In the genomic region with DNA sequence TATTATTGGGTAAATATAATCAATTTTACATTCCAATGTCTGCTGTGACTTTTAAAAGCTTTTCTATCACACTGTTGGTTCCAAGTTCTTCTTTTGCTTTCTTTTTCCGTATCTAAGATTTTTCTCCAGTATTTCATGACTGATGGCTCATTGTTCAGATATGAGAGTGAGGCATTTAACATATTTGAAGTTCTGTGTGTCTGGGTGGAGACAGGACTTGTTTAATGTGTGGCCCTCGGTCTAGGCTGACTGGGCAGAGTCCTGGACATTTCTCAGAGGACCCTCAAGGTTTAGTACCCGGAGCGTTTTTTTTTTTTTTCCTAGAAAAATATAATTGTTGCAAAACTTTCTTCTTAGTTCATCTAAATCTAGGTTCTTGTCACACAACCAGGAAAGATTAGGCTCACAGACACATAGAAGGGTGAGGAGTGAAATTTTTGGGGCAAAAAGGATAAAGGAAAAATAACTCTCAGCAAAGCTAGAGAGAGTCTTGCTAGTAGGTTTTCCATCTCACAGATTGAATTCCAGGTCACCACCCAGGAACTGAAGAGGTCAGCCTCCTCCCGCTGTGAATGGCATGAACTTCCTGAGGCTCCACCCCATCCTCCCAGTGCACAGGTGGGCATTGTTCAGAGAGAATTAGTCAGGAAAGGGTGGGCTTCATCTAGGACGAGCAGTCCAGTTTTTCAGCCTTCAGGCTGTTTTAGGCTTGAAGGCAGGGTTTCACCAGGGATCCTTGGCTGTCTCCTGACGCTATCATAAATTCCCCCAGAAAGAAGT, we compare ENCODE assay signal across 27 cellular contexts.
DNase-seq lines count a peak whose midpoint lies in the region; ATAC-seq lines count a peak whose summit lies in the region.
"Had no signal": no experiment of that assay in that cellular context is flagged by ENCODE, and none has a peak within 500 bp of the region (broad histone marks: within the 10 kb centered on the region; RNA-seq: fewer than 3 reads in every experiment).

No MANE protein-coding gene starts in this region.

- H3K27me3 ChIP-seq in ACC112 (ENCODE audit: insufficient read depth, low read length) = no peaks in the 10 kb centered on the region
- no peaks in the 10 kb centered on the region for H3K27me3 ChIP-seq in SJCRH30
- H3K27me3 ChIP-seq: BLaER1 treated with 17β-estradiol and CSF1 and Interleukin-3, amounts not matched to agents 10 nM and 100 nM; body of pancreas; esophagus muscularis mucosa; gastrocnemius medialis; thyroid gland had no signal

- H3K36me3 ChIP-seq in ACC112 (ENCODE audit: insufficient read depth, low read length) (no peaks in the 10 kb centered on the region), SJCRH30 (no peaks in the 10 kb centered on the region)
- H3K36me3 ChIP-seq: BLaER1 treated with 17β-estradiol and CSF1 and Interleukin-3, amounts not matched to agents 10 nM and 100 nM; esophagus muscularis mucosa; gastrocnemius medialis; prostate gland; thyroid gland; WERI-Rb-1 had no signal

- peak overlapping the region; percentile 89 for H2AFZ ChIP-seq in ACC112 (ENCODE audit: low read length, unreplicated experiment)

- DNase-seq in HT1080 (ENCODE audit: low read depth) = peak; percentile 41
- peak; percentile 33 for DNase-seq in astrocyte of the hippocampus (ENCODE audit: low read depth, low spot score)
- DNase-seq in kidney tubule cell (ENCODE audit: low spot score) = peak; percentile 35
- DNase-seq in SJCRH30 = no peak
- DNase-seq in NCI-H1694 (lab: John Stamatoyannopoulos, UW) = no peak
- no peak for DNase-seq in mucosa of gallbladder (ENCODE audit: low spot score)
- DNase-seq: activated CD4-positive, alpha-beta T cell treated with anti-CD3 and anti-CD28 coated beads, Interleukin-2, amount 50 U/mL, for 4 hours; body of pancreas; Calu3; effector memory CD8-positive, alpha-beta T cell; gastrocnemius medialis; hippocampal formation; IMR-90; NCI-H1105 treated with DMSO at 0.1 percent for 48 hours; NCI-H2029 treated with DMSO at 0.1 percent for 48 hours; NCI-H2227 treated with DMSO at 0.1 percent for 48 hours; RPMI8226; stimulated activated CD4-positive, alpha-beta T cell treated with anti-CD3 and anti-CD28 coated beads, Interleukin-15, amount 100 ng/mL, for 24 hours; stimulated activated naive CD8-positive, alpha-beta T cell treated with anti-CD3 and anti-CD28 coated beads, Interleukin-15, amount 100 ng/mL, for 72 hours; thyroid gland; WERI-Rb-1 had no signal

- H3K27ac ChIP-seq in ACC112 (ENCODE audit: low read depth, low read length) (peak overlapping the region; percentile 51), SJCRH30 (no peak overlapping the region)
- H3K27ac ChIP-seq: BLaER1 treated with 17β-estradiol and CSF1 and Interleukin-3, amounts not matched to agents 10 nM and 100 nM; body of pancreas; esophagus muscularis mucosa; gastrocnemius medialis; prostate gland; SK-N-MC; thyroid gland; WERI-Rb-1 had no signal

- no peak for ATAC-seq in GM18511 (IDR thresholded peaks at IDR 0.05; ENCODE audit: unreplicated experiment)
- ATAC-seq: body of pancreas; effector memory CD8-positive, alpha-beta T cell; gastrocnemius medialis; stimulated activated naive CD8-positive, alpha-beta T cell treated with anti-CD3 and anti-CD28 coated beads, Interleukin-15, amount 100 ng/mL, for 72 hours had no signal

- H3K4me3 ChIP-seq in ACC112 (ENCODE audit: low read depth, low read length) = peak overlapping the region; percentile 53; the same call in 1 of the 2 replicates
- H3K4me3 ChIP-seq in SJCRH30 = no peak overlapping the region
- H3K4me3 ChIP-seq: BLaER1 treated with 17β-estradiol and CSF1 and Interleukin-3, amounts not matched to agents 10 nM and 100 nM; body of pancreas; esophagus muscularis mucosa; gastrocnemius medialis; prostate gland; SK-N-MC; thyroid gland had no signal

- H3K9me3 ChIP-seq in SJCRH30 (replicated peaks) = no peaks in the 10 kb centered on the region
- H3K9me3 ChIP-seq: BLaER1 treated with 17β-estradiol and CSF1 and Interleukin-3, amounts not matched to agents 10 nM and 100 nM; body of pancreas; esophagus muscularis mucosa; gastrocnemius medialis; prostate gland; thyroid gland had no signal

- no peaks in the 10 kb centered on the region for H3K79me2 ChIP-seq in ACC112 (ENCODE audit: control insufficient read depth, insufficient read depth, low read length, unreplicated experiment)

- H3K4me1 ChIP-seq in ACC112 (ENCODE audit: control insufficient read depth, insufficient read depth, low read length, unreplicated experiment) = no peaks in the 10 kb centered on the region
- no peaks in the 10 kb centered on the region for H3K4me1 ChIP-seq in SJCRH30
- H3K4me1 ChIP-seq: BLaER1 treated with 17β-estradiol and CSF1 and Interleukin-3, amounts not matched to agents 10 nM and 100 nM; body of pancreas; esophagus muscularis mucosa; gastrocnemius medialis; prostate gland; thyroid gland had no signal

Comparison
In these comparisons a context has a peak if more than half of its experiments do, and no peak if none do; other contexts are left out.
1. DNase-seq: peak in HT1080 (single experiment), astrocyte of the hippocampus (single experiment) and kidney tubule cell (single experiment); none in SJCRH30 (0 of 2), NCI-H1694 (single experiment) and mucosa of gallbladder (single experiment).